15 cellular contexts compared by ENCODE assay signal in the genomic region with DNA sequence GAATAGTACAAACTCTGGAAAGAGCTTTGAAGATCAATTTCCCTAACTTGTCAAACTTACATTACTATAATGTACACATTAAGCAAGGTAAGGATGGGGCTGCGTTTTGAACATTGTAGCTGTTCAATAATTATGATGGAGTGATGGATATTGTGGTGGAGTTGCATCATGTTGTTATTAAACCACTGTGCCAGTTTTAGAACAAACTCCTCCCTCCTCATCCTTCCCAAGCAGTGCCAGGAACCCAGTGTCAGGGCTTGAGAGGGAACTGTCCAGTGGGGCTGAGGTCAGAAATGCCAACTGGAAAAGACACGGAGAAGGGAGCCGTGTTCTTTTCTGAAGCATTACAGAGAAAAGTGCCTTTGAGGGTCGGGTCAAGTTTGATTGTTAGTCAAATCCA.
"Had no signal": no experiment of that assay in that cellular context is flagged by ENCODE, and none has a peak within 500 bp of the region (broad histone marks: within the 10 kb centered on the region; RNA-seq: fewer than 3 reads in every experiment).

No MANE protein-coding gene starts in this region.

- H3K4me1 ChIP-seq: gastroesophageal sphincter, heart right ventricle, tibial nerve had no signal

- H3K27ac ChIP-seq: gastroesophageal sphincter, heart right ventricle, pancreas, tibial nerve had no signal

- H3K27ac Mint-ChIP-seq: activated CD4-positive, alpha-beta T cell treated with anti-CD3 and anti-CD28 coated beads, Interleukin-2, amount 10 ng/mL, durations not matched to agents 24 days and 14 days; activated T-helper 1 cell treated with anti-CD3 and anti-CD28 coated beads, Interleukin-12 subunit alpha, Interleukin-12 subunit beta, Interleukin-2, Interleukin-4 antibody, amounts not matched to agents 30 ng/mL and 10 ng/mL and 1 ng/mL, durations not matched to agents 14 hours and 24 hours and 36 hours; endodermal cell; naive thymus-derived CD4-positive, alpha-beta T cell; stimulated activated naive B cell treated with anti-CD40 and anti-IgM and Interleukin-4, amounts not matched to agents 10 μg/mL and 1 μg/mL and 100 μg/mL, for 72 hours; T-helper 17 cell had no signal

- H3K4me3 Mint-ChIP-seq: activated CD4-positive, alpha-beta T cell treated with anti-CD3 and anti-CD28 coated beads, Interleukin-2, amount 10 ng/mL, durations not matched to agents 24 days and 14 days; activated T-helper 1 cell treated with anti-CD3 and anti-CD28 coated beads, Interleukin-12 subunit alpha, Interleukin-12 subunit beta, Interleukin-2, Interleukin-4 antibody, amounts not matched to agents 30 ng/mL and 10 ng/mL and 1 ng/mL, durations not matched to agents 14 hours and 24 hours and 36 hours; endodermal cell; naive thymus-derived CD4-positive, alpha-beta T cell; stimulated activated naive B cell treated with anti-CD40 and anti-IgM and Interleukin-4, amounts not matched to agents 10 μg/mL and 1 μg/mL and 100 μg/mL, for 72 hours; T-helper 17 cell had no signal

- H3K36me3 Mint-ChIP-seq: naive thymus-derived CD4-positive, alpha-beta T cell; stimulated activated naive B cell treated with anti-CD40 and anti-IgM and Interleukin-4, amounts not matched to agents 10 μg/mL and 1 μg/mL and 100 μg/mL, for 72 hours had no signal

- H3K4me1 Mint-ChIP-seq: activated CD4-positive, alpha-beta T cell treated with anti-CD3 and anti-CD28 coated beads, Interleukin-2, amount 10 ng/mL, durations not matched to agents 24 days and 14 days; naive thymus-derived CD4-positive, alpha-beta T cell; stimulated activated naive B cell treated with anti-CD40 and anti-IgM and Interleukin-4, amounts not matched to agents 10 μg/mL and 1 μg/mL and 100 μg/mL, for 72 hours; T-helper 17 cell had no signal

- FAIRE-seq: pancreas had no signal

- H3K9me3 Mint-ChIP-seq: activated CD4-positive, alpha-beta T cell treated with anti-CD3 and anti-CD28 coated beads, Interleukin-2, amount 10 ng/mL, durations not matched to agents 24 days and 14 days; activated T-helper 1 cell treated with anti-CD3 and anti-CD28 coated beads, Interleukin-12 subunit alpha, Interleukin-12 subunit beta, Interleukin-2, Interleukin-4 antibody, amounts not matched to agents 30 ng/mL and 10 ng/mL and 1 ng/mL, durations not matched to agents 14 hours and 24 hours and 36 hours; endodermal cell; naive thymus-derived CD4-positive, alpha-beta T cell; stimulated activated naive B cell treated with anti-CD40 and anti-IgM and Interleukin-4, amounts not matched to agents 10 μg/mL and 1 μg/mL and 100 μg/mL, for 72 hours had no signal

- DNase-seq: activated CD4-positive, alpha-beta T cell treated with anti-CD3 and anti-CD28 coated beads, Interleukin-2, amount 10 ng/mL, durations not matched to agents 24 days and 14 days; activated CD4-positive, CD25-positive, alpha-beta regulatory T cell; activated CD8-positive, alpha-beta memory T cell treated with anti-CD3 and anti-CD28 coated beads, Interleukin-2, amount 50 U/mL, for 48 hours; aorta; endodermal cell; heart right ventricle; mammary epithelial cell; naive thymus-derived CD4-positive, alpha-beta T cell; pancreas; stimulated activated CD4-positive, alpha-beta T cell treated with anti-CD3 and anti-CD28 coated beads, Interleukin-2, amount 100 ng/mL, for 48 hours; stimulated activated naive B cell treated with anti-CD40 and anti-IgM and Interleukin-4, amounts not matched to agents 10 μg/mL and 1 μg/mL and 100 μg/mL, for 72 hours; T-helper 17 cell had no signal

- H3K27me3 Mint-ChIP-seq: stimulated activated naive B cell treated with anti-CD40 and anti-IgM and Interleukin-4, amounts not matched to agents 10 μg/mL and 1 μg/mL and 100 μg/mL, for 72 hours had no signal

- H3K9me3 ChIP-seq: gastroesophageal sphincter, heart right ventricle, pancreas, tibial nerve had no signal

- ATAC-seq: gastroesophageal sphincter; naive thymus-derived CD4-positive, alpha-beta T cell; pancreas; stimulated activated naive B cell treated with anti-CD40 and anti-IgM and Interleukin-4, amounts not matched to agents 10 μg/mL and 1 μg/mL and 100 μg/mL, for 72 hours; T-helper 17 cell had no signal

- H3K27me3 ChIP-seq: heart right ventricle, pancreas, tibial nerve had no signal

- H3K4me3 ChIP-seq: gastroesophageal sphincter, heart right ventricle, pancreas, tibial nerve had no signal

- H3K36me3 ChIP-seq: gastroesophageal sphincter, heart right ventricle, pancreas, tibial nerve had no signal
